In the genomic region with DNA sequence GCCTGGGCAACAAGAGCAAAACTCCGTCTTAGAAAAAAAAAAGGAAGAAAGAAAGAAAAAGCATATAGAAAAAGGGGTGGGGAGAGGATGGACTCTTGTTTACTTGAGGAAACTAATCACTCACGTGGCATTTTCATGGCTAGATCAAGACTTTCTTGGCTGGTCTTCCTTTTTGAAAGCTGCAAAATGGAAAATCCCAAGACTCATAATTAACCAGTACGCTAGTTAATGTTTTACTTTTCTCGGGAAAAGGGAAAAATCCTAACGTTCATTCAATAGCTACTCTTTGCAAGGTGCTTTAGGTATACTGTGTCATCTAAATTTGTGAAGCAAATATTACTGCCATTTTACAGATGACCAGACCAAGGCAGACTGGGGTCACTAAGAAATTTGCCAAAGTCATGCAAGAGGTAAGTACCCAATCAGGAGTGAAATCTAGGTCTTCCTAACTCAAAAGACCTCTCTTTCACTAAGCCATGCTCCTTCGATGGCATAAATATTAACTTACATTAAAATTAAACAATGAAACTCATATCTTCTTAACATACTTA, we compare ENCODE assay signal across 21 cellular contexts. TPM values are rescaled to one million over a fixed set of nuclear protein-coding genes. Genes with fewer than 3 reads are reported as not detected.
DNase-seq lines count a peak whose midpoint lies in the region; ATAC-seq, FAIRE-seq and TF ChIP-seq lines count a peak whose summit lies in the region.
"Had no signal": no experiment of that assay in that cellular context is flagged by ENCODE, and none has a peak within 500 bp of the region (broad histone marks: within the 10 kb centered on the region; RNA-seq: fewer than 3 reads in every experiment).

No MANE protein-coding gene starts in this region.

- H3K4me3 ChIP-seq in endocrine pancreas (ENCODE audit: control insufficient read depth, insufficient read depth, low read length) (peak overlapping the region; percentile 3), HepG2 (replicated peaks in 1 of 3; ENCODE audit: insufficient read depth in 1 of 3, low read depth in 2 of 3, low read length in 3 of 3) (no peak overlapping the region), smooth muscle cell (no peak overlapping the region), endodermal cell (ENCODE audit: low read length) (no peak overlapping the region)
- H3K4me3 ChIP-seq: BLaER1, GM23248, Peyer's patch had no signal

- CTCF ChIA-PET in HepG2 (lab: Yijun Ruan, JAX; ENCODE audit: low intra/inter-chr PET ratio, low total read pairs) = no interaction called here

- no peaks in the 10 kb centered on the region for H3K9me3 Mint-ChIP-seq in endodermal cell
- H3K9me3 Mint-ChIP-seq: CD4-positive, alpha-beta memory T cell; H9; HFFc6 had no signal

- in situ Hi-C loops in HepG2 (cut with HindIII; ENCODE audit: extremely low pct_ligation_motif_present, low pct_unique_long_range_greater_than_20kb) = no loop called here

- H3K36me3 ChIP-seq in endocrine pancreas (ENCODE audit: control insufficient read depth, insufficient read depth, low read length) (no peaks in the 10 kb centered on the region), HepG2 (replicated peaks in 1 of 2; ENCODE audit: control insufficient read depth in 1 of 2, insufficient read depth in 2 of 2, low read length in 2 of 2) (peaks cover 10 to 37% of the 10 kb centered on the region in 2 experiments), smooth muscle cell (ENCODE audit: low read depth) (peaks cover 3% of the 10 kb centered on the region), endodermal cell (ENCODE audit: control insufficient read depth, insufficient read depth, low read length) (peaks cover 19% of the 10 kb centered on the region)

- ATAC-seq in HepG2 (no peak), HG02885 (IDR thresholded peaks at IDR 0.05; ENCODE audit: poor library complexity, unreplicated experiment) (no peak)

- 55% methylated on average over 6 of the region's 6 CpGs for WGBS in HepG2 (ENCODE audit: low lambda C conversion rate)
- WGBS in smooth muscle cell (ENCODE audit: low lambda C conversion rate) = 81% methylated on average over 6 of the region's 6 CpGs
- WGBS in endodermal cell (ENCODE audit: insufficient coverage in 1 of 2, insufficient read length in 1 of 2), 2 experiments = 75 to 76% methylated on average over 4 to 6 of the region's 6 CpGs

- no peaks in the 10 kb centered on the region for H3K27me3 ChIP-seq in endocrine pancreas (ENCODE audit: control insufficient read depth, insufficient read depth, low read length)
- H3K27me3 ChIP-seq in HepG2 (ENCODE audit: control insufficient read depth in 1 of 2, insufficient read depth in 2 of 2, low read length in 2 of 2) = no peaks in the 10 kb centered on the region
- no peaks in the 10 kb centered on the region for H3K27me3 ChIP-seq in smooth muscle cell (ENCODE audit: low read depth)
- H3K27me3 ChIP-seq in endodermal cell (ENCODE audit: control insufficient read depth, insufficient read depth, low read length, poor library complexity, severe bottlenecking) = no peaks in the 10 kb centered on the region
- H3K27me3 ChIP-seq: BLaER1, Peyer's patch had no signal

- H3K9ac ChIP-seq in endocrine pancreas (ENCODE audit: control insufficient read depth, insufficient read depth, low read length) = no peak overlapping the region
- no peak overlapping the region for H3K9ac ChIP-seq in HepG2 (ENCODE audit: insufficient read depth, low read depth, low read length)
- no peak overlapping the region for H3K9ac ChIP-seq in smooth muscle cell (ENCODE audit: low read depth)
- no peak overlapping the region for H3K9ac ChIP-seq in endodermal cell (ENCODE audit: extremely low read depth, low read length, poor library complexity, severe bottlenecking)
- H3K9ac ChIP-seq: BLaER1, GM23248, KMS-11 had no signal

- TF ChIP-seq CTCF in HepG2 (CRISPR knock-in tag; IDR thresholded peaks at IDR 0.05) (no peak), smooth muscle cell (IDR thresholded peaks at IDR 0.05; ENCODE audit: borderline replicate concordance, insufficient read depth, poor library complexity, severe bottlenecking) (no peak), endodermal cell (conservative IDR thresholded peaks at IDR 0.05) (no peak)

- no peaks in the 10 kb centered on the region for H3K27me3 Mint-ChIP-seq in endodermal cell (ENCODE audit: insufficient read depth)
- H3K27me3 Mint-ChIP-seq: CD4-positive, alpha-beta memory T cell had no signal

- POLR2A ChIA-PET in HepG2 (lab: Yijun Ruan, JAX) = no interaction called here

- no peak overlapping the region for H3K27ac ChIP-seq in HepG2 (ENCODE audit: extremely low read length, insufficient read depth, low read length)
- H3K27ac ChIP-seq in smooth muscle cell (ENCODE audit: low read depth) = no peak overlapping the region
- H3K27ac ChIP-seq in endodermal cell (ENCODE audit: low read depth, low read length) = no peak overlapping the region
- H3K27ac ChIP-seq: BLaER1, GM23248, HL-60, KMS-11, Peyer's patch had no signal

- DNase-seq in LoVo (ENCODE audit: low spot score) (peak; percentile 70), HepG2 (ENCODE audit: low spot score) (no peak), DMS153 (lab: John Stamatoyannopoulos, UW) (no peak), smooth muscle cell (lab: John Stamatoyannopoulos, UW; ENCODE audit: unreplicated experiment) (no peak), endodermal cell (no peak)
- DNase-seq: Caco-2; CD4-positive, alpha-beta memory T cell; GM23248; H9; HFFc6; NCI-H1105 treated with DMSO at 0.1 percent for 48 hours; NCI-H2029 treated with DMSO at 0.1 percent for 48 hours; NCI-H226; NCI-H524; NCI-H774; Peyer's patch had no signal

- no peaks in the 10 kb centered on the region for H4K20me1 ChIP-seq in HepG2 (ENCODE audit: insufficient read depth, low read length)
- H4K20me1 ChIP-seq in smooth muscle cell (ENCODE audit: low read depth) = no peaks in the 10 kb centered on the region
- H4K20me1 ChIP-seq: BLaER1 had no signal

- H3K4me1 ChIP-seq in endocrine pancreas (ENCODE audit: control insufficient read depth, insufficient read depth, low read length) = peaks cover 3% of the 10 kb centered on the region
- peaks cover 16% of the 10 kb centered on the region for H3K4me1 ChIP-seq in HepG2 (ENCODE audit: insufficient read depth, low read length)
- peaks cover 4% of the 10 kb centered on the region for H3K4me1 ChIP-seq in smooth muscle cell (ENCODE audit: low read depth)
- no peaks in the 10 kb centered on the region for H3K4me1 ChIP-seq in endodermal cell (ENCODE audit: control insufficient read depth, insufficient read depth, low read length)
- H3K4me1 ChIP-seq: BLaER1 had no signal

- H3K9me3 ChIP-seq in endocrine pancreas (ENCODE audit: control insufficient read depth, low read length) = no peaks in the 10 kb centered on the region
- H3K9me3 ChIP-seq in HepG2 (ENCODE audit: low read length) = no peaks in the 10 kb centered on the region
- no peaks in the 10 kb centered on the region for H3K9me3 ChIP-seq in smooth muscle cell (replicated peaks; ENCODE audit: low read depth)
- no peaks in the 10 kb centered on the region for H3K9me3 ChIP-seq in endodermal cell (ENCODE audit: control insufficient read depth, low read length)
- H3K9me3 ChIP-seq: BLaER1, Caco-2, Peyer's patch had no signal

- no peak for FAIRE-seq in HepG2 (lab: Jason Lieb, UNC)

- no peak overlapping the region for H3K4me3 Mint-ChIP-seq in endodermal cell
- H3K4me3 Mint-ChIP-seq: CD4-positive, alpha-beta memory T cell; H9; HFFc6 had no signal

- no peaks in the 10 kb centered on the region for H3F3A ChIP-seq in smooth muscle cell (ENCODE audit: low read depth)

- H3K79me2 ChIP-seq in HepG2 (ENCODE audit: insufficient read depth, low read length) (no peaks in the 10 kb centered on the region), smooth muscle cell (ENCODE audit: low read depth) (no peaks in the 10 kb centered on the region)

- peaks cover 2% of the 10 kb centered on the region for H3K4me1 Mint-ChIP-seq in endodermal cell
- H3K4me1 Mint-ChIP-seq: H9 had no signal

- peak in 1 of 2 experiments; percentile 35; a peak in 1 of 4 replicates for TF ChIP-seq EP300 in HepG2 (IDR thresholded peaks at IDR 0.05; ENCODE audit: low read depth in 2 of 2, low read length in 2 of 2)
- no peak for TF ChIP-seq EP300 in HepG2 (CRISPR knock-in tag; IDR thresholded peaks at IDR 0.05; ENCODE audit: borderline replicate concordance)

- no peak for TF ChIP-seq RAD21 in HepG2 (CRISPR knock-in tag; IDR thresholded peaks at IDR 0.05)

- H3K4me2 ChIP-seq in HepG2 (ENCODE audit: low read depth, low read length) = peak overlapping the region; percentile 49; the same call in 1 of the 2 replicates
- H3K4me2 ChIP-seq in smooth muscle cell = no peak overlapping the region
- H3K4me2 ChIP-seq: BLaER1, KMS-11 had no signal

- no peak for TF ChIP-seq POLR2A in HepG2 (IDR thresholded peaks at IDR 0.05; ENCODE audit: insufficient read depth in 1 of 2, low read depth in 2 of 2, low read length in 2 of 2)

- no peak overlapping the region for H3K27ac Mint-ChIP-seq in endodermal cell
- H3K27ac Mint-ChIP-seq: CD4-positive, alpha-beta memory T cell; H9; HFFc6 had no signal

- peaks cover 42% of the 10 kb centered on the region for H3K36me3 Mint-ChIP-seq in endodermal cell (ENCODE audit: low read depth)

- BruUV-seq in HepG2 (replicated peaks; lab: Mats Ljungman, UMichigan) = no TSS peak

- no peak overlapping the region for H2AFZ ChIP-seq in HepG2 (ENCODE audit: low read length)
- H2AFZ ChIP-seq in smooth muscle cell (ENCODE audit: low read depth) = no peak overlapping the region
- H2AFZ ChIP-seq: GM23248 had no signal

- intact Hi-C loops in HepG2 (cut with micrococcal nuclease; ENCODE audit: unreplicated experiment) = no loop called here

RNA-seq across cellular contexts. Expression of a gene that starts 24.4 kb away (rescaled TPM):
- total RNA-seq in HepG2 (2016; rRNA removed; fragmentation: Illumina TruSeq; extraction: Trizol) = 5.6 and 6.8 TPM in 2 replicates
- 10.8 and 12.9 TPM in 2 replicates for total RNA-seq in HepG2 (2016; cell fraction: cytosol; rRNA removed; fragmentation: Illumina TruSeq; extraction: Trizol; ENCODE audit: low read depth)
- 5.2 and 6.7 TPM in 2 replicates for total RNA-seq in HepG2 (2016; cell fraction: insoluble cytoplasmic fraction; rRNA removed; fragmentation: Illumina TruSeq; extraction: Trizol)
- total RNA-seq in HepG2 (2016; cell fraction: membrane; rRNA removed; fragmentation: Illumina TruSeq; extraction: Trizol) = 7.0 and 9.5 TPM in 2 replicates
- 10.9 and 17.2 TPM in 2 replicates for total RNA-seq in HepG2 (2016; cell fraction: nucleus; rRNA removed; fragmentation: Illumina TruSeq; extraction: Trizol)
- polyA plus RNA-seq in HepG2 (2011; rRNA removed) = 3.2 and 3.4 TPM in 2 replicates
- 0.74 and 1.9 TPM in 2 replicates for polyA plus RNA-seq in HepG2 (2011; cell fraction: cytosol; rRNA removed)
- polyA plus RNA-seq in HepG2 (2011; cell fraction: nucleus; rRNA removed) = 5.4 and 7.4 TPM in 2 replicates
- 4.6 and 5.9 TPM in 2 replicates for polyA plus RNA-seq in HepG2 (2012)
- 0.43 and 0.51 TPM in 2 replicates for polyA plus RNA-seq in HepG2 (2016; cell fraction: cytosol; fragmentation: Illumina TruSeq; extraction: Trizol; ENCODE audit: low read depth)
- polyA plus RNA-seq in HepG2 (2016; cell fraction: insoluble cytoplasmic fraction; fragmentation: Illumina TruSeq; extraction: Trizol; ENCODE audit: low read depth) = 4.8 and 7.8 TPM in 2 replicates
- polyA plus RNA-seq in HepG2 (2016; cell fraction: membrane; fragmentation: Illumina TruSeq; extraction: Trizol; ENCODE audit: low read depth) = 1.0 and 1.2 TPM in 2 replicates
- polyA plus RNA-seq in HepG2 (2016; cell fraction: nucleus; fragmentation: Illumina TruSeq; extraction: Trizol; ENCODE audit: insufficient read depth, low read depth) = 9.5 and 10.4 TPM in 2 replicates
- 2.7 and 7.1 TPM in 2 replicates for polyA minus RNA-seq in HepG2 (2011; rRNA and poly(A)+ RNA removed; ENCODE audit: low replicate concordance)
- 2.0 TPM in 2 replicates for polyA minus RNA-seq in HepG2 (2011; cell fraction: cytosol; rRNA and poly(A)+ RNA removed)
- 17.9 and 19.6 TPM in 2 replicates for polyA minus RNA-seq in HepG2 (2011; cell fraction: nucleus; rRNA and poly(A)+ RNA removed)
- 5.6 and 6.2 TPM in 2 replicates for total RNA-seq in smooth muscle cell
- polyA plus RNA-seq in smooth muscle cell = 4.1 and 5.2 TPM in 2 replicates
- 10 to 100 TPM; 13.2 to 14.1 TPM for total RNA-seq in endodermal cell
- 9.9 TPM for polyA plus RNA-seq in endodermal cell (2013, experiment 1 of 2)
- polyA plus RNA-seq in endodermal cell (2013, experiment 2 of 2) = 8.5 TPM

RNA-seq across cellular contexts. Expression of a gene that starts 49.6 kb away (rescaled TPM):
- total RNA-seq in HepG2 (2016; rRNA removed; fragmentation: Illumina TruSeq; extraction: Trizol) (23.5 and 23.7 TPM in 2 replicates), smooth muscle cell (28.9 and 31.5 TPM in 2 replicates), endodermal cell (10 to 100 TPM; 46.3 to 48.9 TPM)
- 16.0 and 23.7 TPM in 2 replicates for total RNA-seq in HepG2 (2016; cell fraction: cytosol; rRNA removed; fragmentation: Illumina TruSeq; extraction: Trizol; ENCODE audit: low read depth)
- 23.2 and 23.3 TPM in 2 replicates for total RNA-seq in HepG2 (2016; cell fraction: insoluble cytoplasmic fraction; rRNA removed; fragmentation: Illumina TruSeq; extraction: Trizol)
- 37.4 and 40.9 TPM in 2 replicates for total RNA-seq in HepG2 (2016; cell fraction: membrane; rRNA removed; fragmentation: Illumina TruSeq; extraction: Trizol)
- 14.2 and 15.4 TPM in 2 replicates for total RNA-seq in HepG2 (2016; cell fraction: nucleus; rRNA removed; fragmentation: Illumina TruSeq; extraction: Trizol)
- polyA plus RNA-seq in HepG2 (2011; rRNA removed) (7.8 and 11.3 TPM in 2 replicates), smooth muscle cell (25.6 and 27.0 TPM in 2 replicates)
- polyA plus RNA-seq in HepG2 (2011; cell fraction: cytosol; rRNA removed) = 4.9 and 5.7 TPM in 2 replicates
- polyA plus RNA-seq in HepG2 (2011; cell fraction: nucleus; rRNA removed) = 4.1 and 5.9 TPM in 2 replicates
- polyA plus RNA-seq in HepG2 (2012) = 10.2 and 14.2 TPM in 2 replicates
- 23.1 and 33.2 TPM in 2 replicates for polyA plus RNA-seq in HepG2 (2016; cell fraction: cytosol; fragmentation: Illumina TruSeq; extraction: Trizol; ENCODE audit: low read depth)
- 24.7 and 25.8 TPM in 2 replicates for polyA plus RNA-seq in HepG2 (2016; cell fraction: insoluble cytoplasmic fraction; fragmentation: Illumina TruSeq; extraction: Trizol; ENCODE audit: low read depth)
- 38.2 and 39.1 TPM in 2 replicates for polyA plus RNA-seq in HepG2 (2016; cell fraction: membrane; fragmentation: Illumina TruSeq; extraction: Trizol; ENCODE audit: low read depth)
- polyA plus RNA-seq in HepG2 (2016; cell fraction: nucleus; fragmentation: Illumina TruSeq; extraction: Trizol; ENCODE audit: insufficient read depth, low read depth) = 19.4 and 21.9 TPM in 2 replicates
- polyA minus RNA-seq in HepG2 (2011; rRNA and poly(A)+ RNA removed; ENCODE audit: low replicate concordance) = 6.1 and 14.9 TPM in 2 replicates
- polyA minus RNA-seq in HepG2 (2011; cell fraction: cytosol; rRNA and poly(A)+ RNA removed) = 6.4 and 8.8 TPM in 2 replicates
- 13.6 and 19.5 TPM in 2 replicates for polyA minus RNA-seq in HepG2 (2011; cell fraction: nucleus; rRNA and poly(A)+ RNA removed)
- polyA plus RNA-seq in endodermal cell (2013, experiment 1 of 2) = 43.8 TPM
- polyA plus RNA-seq in endodermal cell (2013, experiment 2 of 2) = 41.4 TPM

RNA-seq across cellular contexts. Expression of a gene that starts 49.9 kb away (rescaled TPM):
- 0.22 and 0.77 TPM in 2 replicates for total RNA-seq in HepG2 (2016; rRNA removed; fragmentation: Illumina TruSeq; extraction: Trizol)
- total RNA-seq in HepG2 (2016; cell fraction: cytosol; rRNA removed; fragmentation: Illumina TruSeq; extraction: Trizol; ENCODE audit: low read depth) = 1.2 and 1.7 TPM in 2 replicates
- 0.42 and 0.71 TPM in 2 replicates for total RNA-seq in HepG2 (2016; cell fraction: insoluble cytoplasmic fraction; rRNA removed; fragmentation: Illumina TruSeq; extraction: Trizol)
- total RNA-seq in HepG2 (2016; cell fraction: membrane; rRNA removed; fragmentation: Illumina TruSeq; extraction: Trizol) = 1.0 and 1.2 TPM in 2 replicates
- 1.2 and 1.3 TPM in 2 replicates for total RNA-seq in HepG2 (2016; cell fraction: nucleus; rRNA removed; fragmentation: Illumina TruSeq; extraction: Trizol)
- polyA plus RNA-seq in HepG2 (2011; rRNA removed) = 0.24 TPM in 2 replicates
- 0.12 and 0.27 TPM in 2 replicates for polyA plus RNA-seq in HepG2 (2011; cell fraction: cytosol; rRNA removed)
- polyA plus RNA-seq in HepG2 (2011; cell fraction: nucleus; rRNA removed) = 0.16 and 0.29 TPM in 2 replicates
- 0.21 and 0.70 TPM in 2 replicates for polyA plus RNA-seq in HepG2 (2012)
- 0.19 and 0.44 TPM in 2 replicates for polyA plus RNA-seq in HepG2 (2016; cell fraction: cytosol; fragmentation: Illumina TruSeq; extraction: Trizol; ENCODE audit: low read depth)
- polyA plus RNA-seq in HepG2 (2016; cell fraction: insoluble cytoplasmic fraction; fragmentation: Illumina TruSeq; extraction: Trizol; ENCODE audit: low read depth) = 0.29 and 0.35 TPM in 2 replicates
- polyA plus RNA-seq in HepG2 (2016; cell fraction: membrane; fragmentation: Illumina TruSeq; extraction: Trizol; ENCODE audit: low read depth) = 0.34 and 0.45 TPM in 2 replicates
- 0.29 TPM in 1 of 2 replicates, not detected in the other for polyA plus RNA-seq in HepG2 (2016; cell fraction: nucleus; fragmentation: Illumina TruSeq; extraction: Trizol; ENCODE audit: insufficient read depth, low read depth)
- polyA minus RNA-seq in HepG2 (2011; rRNA and poly(A)+ RNA removed; ENCODE audit: low replicate concordance) = 0.58 and 1.4 TPM in 2 replicates
- 0.53 TPM in 1 of 2 replicates, not detected in the other for polyA minus RNA-seq in HepG2 (2011; cell fraction: cytosol; rRNA and poly(A)+ RNA removed)
- 1.4 and 2.7 TPM in 2 replicates for polyA minus RNA-seq in HepG2 (2011; cell fraction: nucleus; rRNA and poly(A)+ RNA removed)
- 7.0 and 12.1 TPM in 2 replicates for total RNA-seq in smooth muscle cell
- polyA plus RNA-seq in smooth muscle cell = 1.6 and 2.6 TPM in 2 replicates
- total RNA-seq in endodermal cell = 1 to 10 TPM; 2.1 to 2.7 TPM
- 1.5 TPM for polyA plus RNA-seq in endodermal cell (2013, experiment 1 of 2)
- polyA plus RNA-seq in endodermal cell (2013, experiment 2 of 2) = 1.4 TPM
